In the genomic region with DNA sequence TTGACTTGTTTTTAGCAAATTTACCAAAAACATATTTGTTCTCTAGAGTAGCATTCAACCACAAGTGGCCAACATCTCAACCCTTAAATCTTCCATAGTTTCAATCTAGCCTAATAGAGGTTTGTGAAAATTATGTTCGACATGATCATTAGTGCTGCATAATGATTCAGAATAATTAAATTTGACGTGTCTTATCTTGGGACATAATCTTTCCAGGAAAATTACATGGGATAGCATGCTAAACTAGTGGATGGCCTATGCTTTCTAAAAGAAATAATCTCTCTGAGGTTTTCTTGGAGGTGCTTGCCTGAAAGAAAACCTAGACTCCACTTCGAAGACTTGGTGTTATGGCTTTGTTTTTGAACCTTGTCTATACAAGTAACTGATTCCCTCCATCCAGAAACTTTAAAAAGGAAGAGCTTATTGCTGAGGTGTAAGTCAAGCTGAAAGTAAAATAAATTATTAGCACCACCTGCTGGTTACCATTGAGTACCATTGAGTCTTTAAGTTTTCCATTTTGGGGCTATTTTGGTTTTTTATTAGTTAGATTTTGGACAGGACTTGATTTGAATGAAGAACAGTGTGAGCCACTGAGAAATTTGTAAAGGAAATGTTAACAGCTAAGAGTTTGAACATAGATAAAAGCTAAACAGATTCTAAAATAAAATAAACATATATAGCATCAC, we compare ENCODE assay signal across 7 cellular contexts. TPM values are rescaled to one million over a fixed set of nuclear protein-coding genes. Genes with fewer than 3 reads are reported as not detected.
DNase-seq lines count a peak whose midpoint lies in the region; ATAC-seq and TF ChIP-seq lines count a peak whose summit lies in the region.

No MANE protein-coding gene starts in this region.

- no peak overlapping the region for H3K4me3 Mint-ChIP-seq in T-helper 2 cell treated with Interferon-gamma antibody and Interleukin-4, amounts not matched to agents 5 μg/mL and 100 μg/mL, for 36 hours
- no peak overlapping the region for H3K4me3 Mint-ChIP-seq in immature natural killer cell

- H3K79me2 ChIP-seq in DOHH2 (ENCODE audit: control insufficient read depth, low read length): no peaks in the 10 kb centered on the region

- DNase-seq in HT-29 (ENCODE audit: low spot score): peak; percentile 36
- DNase-seq in T-helper 2 cell treated with Interferon-gamma antibody and Interleukin-4, amounts not matched to agents 5 μg/mL and 100 μg/mL, for 36 hours (ENCODE audit: low spot score): no peak
- DNase-seq in immature natural killer cell: peak; percentile 6 to 34 (median 28)
- DNase-seq in activated CD8-positive, alpha-beta memory T cell treated with anti-CD3 and anti-CD28 coated beads, Interleukin-2, amount 50 U/mL, for 48 hours: no peak
- DNase-seq in NCI-H1436 (lab: John Stamatoyannopoulos, UW): no peak

- H3K4me2 ChIP-seq in DOHH2 (ENCODE audit: low read length): no peak overlapping the region

- no peaks in the 10 kb centered on the region for H3K9me3 Mint-ChIP-seq in T-helper 2 cell treated with Interferon-gamma antibody and Interleukin-4, amounts not matched to agents 5 μg/mL and 100 μg/mL, for 36 hours
- H3K9me3 Mint-ChIP-seq in immature natural killer cell: no peaks in the 10 kb centered on the region

- peak overlapping the region; percentile 11 for H3K27ac Mint-ChIP-seq in T-helper 2 cell treated with Interferon-gamma antibody and Interleukin-4, amounts not matched to agents 5 μg/mL and 100 μg/mL, for 36 hours
- H3K27ac Mint-ChIP-seq in immature natural killer cell: peak overlapping the region in 5 of 6 donors; percentile 14 to 75 (median 52)

- H3K36me3 Mint-ChIP-seq in T-helper 2 cell treated with Interferon-gamma antibody and Interleukin-4, amounts not matched to agents 5 μg/mL and 100 μg/mL, for 36 hours (ENCODE audit: low read depth): peaks cover 52% of the 10 kb centered on the region
- H3K36me3 Mint-ChIP-seq in immature natural killer cell: peaks cover 7 to 21% (median 11%) of the 10 kb centered on the region in 3 donors

- no peaks in the 10 kb centered on the region for H3K9me2 ChIP-seq in DOHH2 (replicated peaks; ENCODE audit: control insufficient read depth, low read length)

- no peaks in the 10 kb centered on the region for H3K9me3 ChIP-seq in DOHH2 (ENCODE audit: control insufficient read depth, insufficient read depth, low read length)

- H3K27ac ChIP-seq in DOHH2 (ENCODE audit: low read depth, low read length): no peak overlapping the region

- TF ChIP-seq CTCF in DOHH2 (IDR thresholded peaks at IDR 0.05; ENCODE audit: low read depth, low read length, poor library complexity, severe bottlenecking): peak; percentile 60

- peaks cover 38% of the 10 kb centered on the region for H3K36me3 ChIP-seq in DOHH2 (ENCODE audit: control insufficient read depth, low read length)

- H3K27me3 ChIP-seq in DOHH2 (ENCODE audit: control insufficient read depth, low read length): no peaks in the 10 kb centered on the region

- H3F3A ChIP-seq in DOHH2 (ENCODE audit: control insufficient read depth, insufficient read depth): peaks cover 3% of the 10 kb centered on the region; the same call in 1 of the 2 replicates

- ATAC-seq in GM18519 (IDR thresholded peaks at IDR 0.05; ENCODE audit: low FRiP score, unreplicated experiment): no peak

- no peaks in the 10 kb centered on the region; the same call in 1 of the 2 replicates for H4K20me1 ChIP-seq in DOHH2 (ENCODE audit: control insufficient read depth, insufficient read depth, low read depth, low read length)

- H3K4me1 ChIP-seq in DOHH2 (ENCODE audit: control insufficient read depth, low read length): no peaks in the 10 kb centered on the region

- H3K4me3 ChIP-seq in DOHH2 (ENCODE audit: low read length): no peak overlapping the region

- H3K27me3 Mint-ChIP-seq in T-helper 2 cell treated with Interferon-gamma antibody and Interleukin-4, amounts not matched to agents 5 μg/mL and 100 μg/mL, for 36 hours (ENCODE audit: low read depth): no peaks in the 10 kb centered on the region
- no peaks in the 10 kb centered on the region for H3K27me3 Mint-ChIP-seq in immature natural killer cell (ENCODE audit: low read depth in 3 of 3)

- H3K4me1 Mint-ChIP-seq in T-helper 2 cell treated with Interferon-gamma antibody and Interleukin-4, amounts not matched to agents 5 μg/mL and 100 μg/mL, for 36 hours (ENCODE audit: low read depth): peaks cover 5% of the 10 kb centered on the region
- peaks cover 0 to 4% of the 10 kb centered on the region in 2 donors for H3K4me1 Mint-ChIP-seq in immature natural killer cell

RNA-seq across cellular contexts. Expression of a gene that starts 32.7 kb away (rescaled TPM):
- total RNA-seq in HT-29 (2014; rRNA removed; shearing (Covaris generic)): 89.7 and 93.1 TPM in 2 replicates
- 100 to 1,000 TPM; 172 to 205 (median 202) TPM for polyA plus RNA-seq in immature natural killer cell

Comparison
In these comparisons a context has a peak if more than half of its experiments do, and no peak if none do; other contexts are left out.
1. DNase-seq: peak in HT-29 (single experiment) and immature natural killer cell (3 of 3); none in T-helper 2 cell treated with Interferon-gamma antibody and Interleukin-4, amounts not matched to agents 5 μg/mL and 100 μg/mL, for 36 hours (single experiment), activated CD8-positive, alpha-beta memory T cell treated with anti-CD3 and anti-CD28 coated beads, Interleukin-2, amount 50 U/mL, for 48 hours (single experiment) and NCI-H1436 (single experiment).